Comparison of ENCODE assay signal across 1 cellular context in genomic region chr22:37485714-37486223, GRCh38.
TF ChIP-seq lines count a peak whose summit lies in the region.

No MANE protein-coding gene starts in this region.

TF ChIP-seq in GM23338, 12 proteins besides CTCF, POLR2A, EP300 and RAD21 (continued from another document):
- TF ChIP-seq ZNF462 (CRISPR knock-in tag; IDR thresholded peaks at IDR 0.05) (no peak), STAT1 (IDR thresholded peaks at IDR 0.05; ENCODE audit: unreplicated experiment) (no peak), JUNB (IDR thresholded peaks at IDR 0.05; ENCODE audit: unreplicated experiment) (no peak), CREB1 (CRISPR knock-in tag; IDR thresholded peaks at IDR 0.05; ENCODE audit: low read depth) (no peak)
